In the genomic region with DNA sequence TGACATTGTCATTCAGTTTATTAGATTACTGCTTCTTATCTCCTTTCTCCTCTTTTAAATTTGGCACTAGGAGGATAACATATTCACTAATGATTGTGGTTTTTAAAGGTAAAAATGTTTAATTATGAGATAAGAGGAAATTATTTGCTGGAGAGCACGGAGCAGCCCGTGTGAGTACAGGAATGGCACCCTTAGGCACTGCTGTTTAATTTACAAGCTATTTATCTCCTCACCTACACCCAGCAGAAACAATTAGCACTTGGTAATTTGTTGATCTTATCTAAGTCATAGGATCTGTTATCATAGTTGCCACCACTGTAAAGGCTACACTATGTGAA, we compare ENCODE assay signal across 21 cellular contexts.
A peak's percentile ranks its signal among the peaks of the same experiment; 100 is the strongest.
DNase-seq lines count a peak whose midpoint lies in the region; ATAC-seq and TF ChIP-seq lines count a peak whose summit lies in the region.
"Had no signal": no experiment of that assay in that cellular context is flagged by ENCODE, and none has a peak within 500 bp of the region (broad histone marks: within the 10 kb centered on the region; RNA-seq: fewer than 3 reads in every experiment).

No MANE protein-coding gene starts in this region.

- no peaks in the 10 kb centered on the region for H3K9me3 Mint-ChIP-seq in HFFc6
- peaks cover 0 to 2% of the 10 kb centered on the region in 2 donors for H3K9me3 Mint-ChIP-seq in stimulated activated naive B cell treated with anti-CD40 and anti-IgM and Interleukin-4, amounts not matched to agents 10 μg/mL and 1 μg/mL and 100 μg/mL, for 72 hours
- H3K9me3 Mint-ChIP-seq: activated naive CD4-positive, alpha-beta T cell treated with anti-CD3 and anti-CD28 coated beads, Interleukin-2, amount 10 ng/mL, durations not matched to agents 7 days and 5 days had no signal

- H3K4me3 ChIP-seq in SJSA1 (no peak overlapping the region), lower lobe of right lung (no peak overlapping the region), subcutaneous abdominal adipose tissue (ENCODE audit: low read depth in 1 of 5, low read length in 5 of 5) (no peak overlapping the region)
- H3K4me3 ChIP-seq: pancreas, thoracic aorta had no signal

- peaks cover 31% of the 10 kb centered on the region for H3K4me1 Mint-ChIP-seq in HFFc6 (ENCODE audit: low read depth)
- no peaks in the 10 kb centered on the region for H3K4me1 Mint-ChIP-seq in stimulated activated naive B cell treated with anti-CD40 and anti-IgM and Interleukin-4, amounts not matched to agents 10 μg/mL and 1 μg/mL and 100 μg/mL, for 72 hours
- H3K4me1 Mint-ChIP-seq: activated CD4-positive, alpha-beta T cell treated with anti-CD3 and anti-CD28 coated beads, Interleukin-2, amount 10 ng/mL, durations not matched to agents 7 days and 5 days; activated naive CD4-positive, alpha-beta T cell treated with anti-CD3 and anti-CD28 coated beads, Interleukin-2, amount 10 ng/mL, durations not matched to agents 7 days and 5 days; CD4-positive, CD25-positive, alpha-beta regulatory T cell had no signal

- H3K27ac ChIP-seq in SJSA1 (peak overlapping the region; percentile 87), lower lobe of right lung (peak overlapping the region; percentile 40), subcutaneous abdominal adipose tissue (ENCODE audit: low read depth, low read length) (peak overlapping the region; percentile 21)
- H3K27ac ChIP-seq: pancreas, thoracic aorta had no signal

- no peak overlapping the region; the same call in 1 of the 2 replicates for H3K4me3 Mint-ChIP-seq in HFFc6
- H3K4me3 Mint-ChIP-seq in stimulated activated naive B cell treated with anti-CD40 and anti-IgM and Interleukin-4, amounts not matched to agents 10 μg/mL and 1 μg/mL and 100 μg/mL, for 72 hours, result no peak overlapping the region
- H3K4me3 Mint-ChIP-seq: activated CD4-positive, alpha-beta T cell treated with anti-CD3 and anti-CD28 coated beads, Interleukin-2, amount 10 ng/mL, durations not matched to agents 7 days and 5 days; activated naive CD4-positive, alpha-beta T cell treated with anti-CD3 and anti-CD28 coated beads, Interleukin-2, amount 10 ng/mL, durations not matched to agents 7 days and 5 days; CD4-positive, CD25-positive, alpha-beta regulatory T cell; natural killer cell treated with Interleukin-12 subunit alpha and Interleukin-12 subunit beta and Interleukin-15 and Interleukin-18, amount 100 ng/mL, for 72 hours had no signal

- H3K36me3 ChIP-seq in SJSA1 (no peaks in the 10 kb centered on the region), lower lobe of right lung (no peaks in the 10 kb centered on the region), subcutaneous abdominal adipose tissue (ENCODE audit: control insufficient read depth in 5 of 5, insufficient read depth in 5 of 5, low read length in 5 of 5) (no peaks in the 10 kb centered on the region)
- H3K36me3 ChIP-seq: pancreas, thoracic aorta had no signal

- DNase-seq in HFFc6 (no peak), SJSA1 (ENCODE audit: low read depth in 1 of 2, low spot score in 2 of 2) (no peak), lower lobe of right lung (no peak), NCI-H1092 (lab: John Stamatoyannopoulos, UW) (no peak)
- no peak for DNase-seq in stimulated activated naive B cell treated with anti-CD40 and anti-IgM and Interleukin-4, amounts not matched to agents 10 μg/mL and 1 μg/mL and 100 μg/mL, for 72 hours
- DNase-seq: activated CD4-positive, alpha-beta T cell treated with anti-CD3 and anti-CD28 coated beads, Interleukin-2, amount 10 ng/mL, durations not matched to agents 7 days and 5 days; activated naive CD4-positive, alpha-beta T cell treated with anti-CD3 and anti-CD28 coated beads, Interleukin-2, amount 10 ng/mL, durations not matched to agents 7 days and 5 days; amygdala; CD4-positive, CD25-positive, alpha-beta regulatory T cell; central memory CD4-positive, alpha-beta T cell; NCI-H2029; NCI-H526 treated with DMSO at 0.1 percent for 48 hours; pancreas; RPMI8226; stimulated activated CD4-positive, alpha-beta T cell treated with anti-CD3 and anti-CD28 coated beads, Interleukin-12 subunit alpha, Interleukin-12 subunit beta, amount 100 ng/mL, for 4 hours; stimulated activated CD4-positive, alpha-beta T cell treated with anti-CD3 and anti-CD28 coated beads, Interleukin-4, amount 100 ng/mL, for 24 hours; stimulated activated naive CD4-positive, alpha-beta T cell treated with Interleukin-2 at 50 U/mL for 16 hours had no signal

- TF ChIP-seq CTCF in HFFc6 (IDR thresholded peaks at IDR 0.05), result no peak
- TF ChIP-seq CTCF in lower lobe of right lung (IDR thresholded peaks at IDR 0.05), result no peak

- H3K36me3 Mint-ChIP-seq in HFFc6 (ENCODE audit: low read depth), result peaks cover 7% of the 10 kb centered on the region; the same call in 1 of the 2 replicates
- no peaks in the 10 kb centered on the region for H3K36me3 Mint-ChIP-seq in stimulated activated naive B cell treated with anti-CD40 and anti-IgM and Interleukin-4, amounts not matched to agents 10 μg/mL and 1 μg/mL and 100 μg/mL, for 72 hours
- H3K36me3 Mint-ChIP-seq: activated naive CD4-positive, alpha-beta T cell treated with anti-CD3 and anti-CD28 coated beads, Interleukin-2, amount 10 ng/mL, durations not matched to agents 7 days and 5 days; CD4-positive, CD25-positive, alpha-beta regulatory T cell; natural killer cell treated with Interleukin-12 subunit alpha and Interleukin-12 subunit beta and Interleukin-15 and Interleukin-18, amount 100 ng/mL, for 72 hours had no signal

- H3K27ac Mint-ChIP-seq in HFFc6, result peak overlapping the region; percentile 83; the same call in 1 of the 2 replicates
- no peak overlapping the region for H3K27ac Mint-ChIP-seq in stimulated activated naive B cell treated with anti-CD40 and anti-IgM and Interleukin-4, amounts not matched to agents 10 μg/mL and 1 μg/mL and 100 μg/mL, for 72 hours
- H3K27ac Mint-ChIP-seq: activated CD4-positive, alpha-beta T cell treated with anti-CD3 and anti-CD28 coated beads, Interleukin-2, amount 10 ng/mL, durations not matched to agents 7 days and 5 days; activated naive CD4-positive, alpha-beta T cell treated with anti-CD3 and anti-CD28 coated beads, Interleukin-2, amount 10 ng/mL, durations not matched to agents 7 days and 5 days; CD4-positive, CD25-positive, alpha-beta regulatory T cell; natural killer cell treated with Interleukin-12 subunit alpha and Interleukin-12 subunit beta and Interleukin-15 and Interleukin-18, amount 100 ng/mL, for 72 hours had no signal

- H3K9ac ChIP-seq in subcutaneous abdominal adipose tissue (ENCODE audit: low read length in 5 of 5), result no peak overlapping the region

- peaks cover 2% of the 10 kb centered on the region; the same call in 1 of the 2 replicates for H3K27me3 Mint-ChIP-seq in HFFc6 (ENCODE audit: insufficient read depth)
- peaks cover 7 to 12% of the 10 kb centered on the region in 2 donors for H3K27me3 Mint-ChIP-seq in stimulated activated naive B cell treated with anti-CD40 and anti-IgM and Interleukin-4, amounts not matched to agents 10 μg/mL and 1 μg/mL and 100 μg/mL, for 72 hours

- H3K4me1 ChIP-seq in SJSA1 (replicated peaks), result peaks cover 49% of the 10 kb centered on the region
- H3K4me1 ChIP-seq in lower lobe of right lung, result peaks cover 14% of the 10 kb centered on the region
- peaks cover 4 to 36% (median 30%) of the 10 kb centered on the region in 5 donors for H3K4me1 ChIP-seq in subcutaneous abdominal adipose tissue (ENCODE audit: control insufficient read depth in 5 of 5, insufficient read depth in 5 of 5, low read length in 5 of 5)
- H3K4me1 ChIP-seq: pancreas had no signal

- ATAC-seq in lower lobe of right lung (no peak), HG03378 (IDR thresholded peaks at IDR 0.05; ENCODE audit: unreplicated experiment) (no peak)
- ATAC-seq in stimulated activated naive B cell treated with anti-CD40 and anti-IgM and Interleukin-4, amounts not matched to agents 10 μg/mL and 1 μg/mL and 100 μg/mL, for 72 hours (replicated peaks), result no peak
- ATAC-seq: natural killer cell treated with Interleukin-12 subunit alpha and Interleukin-12 subunit beta and Interleukin-15 and Interleukin-18, amount 100 ng/mL, for 72 hours had no signal

- no peaks in the 10 kb centered on the region for H3K9me3 ChIP-seq in SJSA1 (replicated peaks)
- no peaks in the 10 kb centered on the region for H3K9me3 ChIP-seq in lower lobe of right lung
- H3K9me3 ChIP-seq in subcutaneous abdominal adipose tissue (ENCODE audit: control insufficient read depth in 5 of 5, low read length in 5 of 5), result no peaks in the 10 kb centered on the region
- H3K9me3 ChIP-seq: pancreas, thoracic aorta had no signal

- H3K27me3 ChIP-seq in SJSA1 (replicated peaks), result no peaks in the 10 kb centered on the region
- H3K27me3 ChIP-seq in lower lobe of right lung (ENCODE audit: low read depth), result no peaks in the 10 kb centered on the region
- no peaks in the 10 kb centered on the region for H3K27me3 ChIP-seq in subcutaneous abdominal adipose tissue (ENCODE audit: control insufficient read depth in 5 of 5, insufficient read depth in 4 of 5, low read length in 5 of 5)
- H3K27me3 ChIP-seq: pancreas had no signal

- intact Hi-C loops in lower lobe of right lung (cut with DNase I), result no loop called here

Comparison
In these comparisons a context has a peak if more than half of its experiments do, and no peak if none do; other contexts are left out.
1. H3K27ac ChIP-seq: peak in every context shown above with its lines; median percentile 87 in SJSA1; 40 in lower lobe of right lung; 21 in subcutaneous abdominal adipose tissue.